Comparison of ENCODE assay signal across 24 cellular contexts in genomic region chr7:150458756-150459155, GRCh38. TPM values are rescaled to one million over a fixed set of nuclear protein-coding genes. Genes with fewer than 3 reads are reported as not detected.
DNase-seq lines count a peak whose midpoint lies in the region; ATAC-seq, FAIRE-seq and TF ChIP-seq lines count a peak whose summit lies in the region.
"Had no signal": no experiment of that assay in that cellular context is flagged by ENCODE, and none has a peak within 500 bp of the region (broad histone marks: within the 10 kb centered on the region; RNA-seq: fewer than 3 reads in every experiment).

No MANE protein-coding gene starts in this region.

- in situ Hi-C loops in HepG2 (cut with HindIII; ENCODE audit: extremely low pct_ligation_motif_present, low pct_unique_long_range_greater_than_20kb): no loop called here
- in situ Hi-C loops in K562 (cut with MboI): no loop called here

- H3K9me3 ChIP-seq in HepG2 (ENCODE audit: low read length): peaks cover 6% of the 10 kb centered on the region; the same call in 1 of the 2 replicates
- H3K9me3 ChIP-seq in right lobe of liver: no peaks in the 10 kb centered on the region
- H3K9me3 ChIP-seq in CD8-positive, alpha-beta memory T cell (ENCODE audit: low read length): peaks cover 16% of the 10 kb centered on the region
- no peaks in the 10 kb centered on the region for H3K9me3 ChIP-seq in K562 (replicated peaks; ENCODE audit: control insufficient read depth, insufficient read depth, low read depth, low read length)
- H3K9me3 ChIP-seq in small intestine (ENCODE audit: control insufficient read depth, low read depth): peaks cover 1% of the 10 kb centered on the region

- H3K4me2 ChIP-seq in HepG2 (ENCODE audit: low read depth, low read length): no peak overlapping the region
- H3K4me2 ChIP-seq in K562 (ENCODE audit: insufficient read depth, low read length): no peak overlapping the region
- H3K4me2 ChIP-seq: GM23338 had no signal

- H3K79me2 ChIP-seq in HepG2 (ENCODE audit: insufficient read depth, low read length) (no peaks in the 10 kb centered on the region), K562 (ENCODE audit: control insufficient read depth, insufficient read depth, low read length) (no peaks in the 10 kb centered on the region)

- TF ChIP-seq CTCF in HepG2 (CRISPR knock-in tag; IDR thresholded peaks at IDR 0.05) (no peak), right lobe of liver (IDR thresholded peaks at IDR 0.05) (no peak), K562 (IDR thresholded peaks at IDR 0.05 in 2 of 3, conservative IDR thresholded peaks at IDR 0.05 in 1 of 3; ENCODE audit: insufficient read depth in 2 of 3, low read depth in 1 of 3, low read length in 3 of 3) (no peak)

- peak overlapping the region in 1 of 7 donors; percentile 25 for H3K4me3 Mint-ChIP-seq in CD8-positive, alpha-beta memory T cell
- H3K4me3 Mint-ChIP-seq: CD8-positive, alpha-beta T cell; GM23338; H9 had no signal

- BruUV-seq in HepG2 (replicated peaks; lab: Mats Ljungman, UMichigan) (no TSS peak), K562 (replicated peaks; lab: Mats Ljungman, UMichigan) (no TSS peak)

- no peak overlapping the region for H3K9ac ChIP-seq in HepG2 (ENCODE audit: insufficient read depth, low read depth, low read length)
- H3K9ac ChIP-seq in K562 (ENCODE audit: insufficient read depth in 1 of 2, low read depth in 2 of 2, low read length in 2 of 2): no peak overlapping the region

- peak overlapping the region in 5 of 8 donors; percentile 26 to 80 (median 31) for H3K27ac Mint-ChIP-seq in CD8-positive, alpha-beta memory T cell
- H3K27ac Mint-ChIP-seq: GM23338, H9 had no signal

- H3K36me3 ChIP-seq in HepG2 (replicated peaks in 1 of 2; ENCODE audit: control insufficient read depth in 1 of 2, insufficient read depth in 2 of 2, low read length in 2 of 2) (no peaks in the 10 kb centered on the region), right lobe of liver (no peaks in the 10 kb centered on the region), K562 (ENCODE audit: control insufficient read depth, insufficient read depth, low read length) (no peaks in the 10 kb centered on the region), small intestine (ENCODE audit: control insufficient read depth in 2 of 2, insufficient read depth in 2 of 2, low read length in 2 of 2) (no peaks in the 10 kb centered on the region)
- H3K36me3 ChIP-seq in CD8-positive, alpha-beta memory T cell (ENCODE audit: insufficient read depth, low read length): no peaks in the 10 kb centered on the region

- H3K27me3 Mint-ChIP-seq in CD8-positive, alpha-beta memory T cell: peaks cover 0 to 2% of the 10 kb centered on the region in 2 donors

- H4K20me1 ChIP-seq in HepG2 (ENCODE audit: insufficient read depth, low read length) (no peaks in the 10 kb centered on the region), K562 (replicated peaks; ENCODE audit: control insufficient read depth, insufficient read depth, low read length) (no peaks in the 10 kb centered on the region)

- peaks cover 35 to 46% (median 38%) of the 10 kb centered on the region in 5 donors for H3K9me3 Mint-ChIP-seq in CD8-positive, alpha-beta memory T cell

- no peaks in the 10 kb centered on the region for H3K9me1 ChIP-seq in K562 (ENCODE audit: control insufficient read depth, insufficient read depth, low read length)

- intact Hi-C loops in HepG2 (cut with micrococcal nuclease; ENCODE audit: unreplicated experiment): no loop called here
- intact Hi-C loops in right lobe of liver (cut with DNase I): no loop called here
- intact Hi-C loops in K562 (cut with micrococcal nuclease): no loop called here

- no peak for FAIRE-seq in HepG2 (lab: Jason Lieb, UNC)
- no peak for FAIRE-seq in K562 (lab: Jason Lieb, UNC)
- peak; percentile 5 for FAIRE-seq in small intestine (lab: Jason Lieb, UNC)
- FAIRE-seq: D721Med, GM12878, GM19239 had no signal

- TF ChIP-seq RAD21 in HepG2 (CRISPR knock-in tag; IDR thresholded peaks at IDR 0.05) (no peak), K562 (CRISPR knock-in tag; conservative IDR thresholded peaks at IDR 0.05 in 1 of 2, IDR thresholded peaks at IDR 0.05 in 1 of 2) (no peak)

- H3K36me3 Mint-ChIP-seq in CD8-positive, alpha-beta memory T cell: peaks cover 52 to 93% (median 91%) of the 10 kb centered on the region in 3 donors

- H3K4me3 ChIP-seq in HepG2 (replicated peaks in 1 of 3; ENCODE audit: insufficient read depth in 1 of 3, low read depth in 2 of 3, low read length in 3 of 3) (no peak overlapping the region), right lobe of liver (no peak overlapping the region), K562 (no peak overlapping the region), small intestine (ENCODE audit: low read depth in 1 of 2, low read length in 2 of 2) (no peak overlapping the region)
- H3K4me3 ChIP-seq in CD8-positive, alpha-beta memory T cell (ENCODE audit: low read length): no peak overlapping the region
- H3K4me3 ChIP-seq: GM12878, GM23338 had no signal

- H3K27me3 ChIP-seq in HepG2 (ENCODE audit: control insufficient read depth in 1 of 2, insufficient read depth in 2 of 2, low read length in 2 of 2): peaks cover 0 to 6% of the 10 kb centered on the region in 2 experiments; a peak in 1 of 5 replicates
- no peaks in the 10 kb centered on the region for H3K27me3 ChIP-seq in right lobe of liver
- H3K27me3 ChIP-seq in CD8-positive, alpha-beta memory T cell (ENCODE audit: insufficient read depth, low read length, poor library complexity, severe bottlenecking): no peaks in the 10 kb centered on the region
- H3K27me3 ChIP-seq in K562 (ENCODE audit: control insufficient read depth in 2 of 2, insufficient read depth in 2 of 2, low read length in 2 of 2): peaks cover 0 to 11% of the 10 kb centered on the region in 2 experiments; a peak in 3 of 5 replicates
- no peaks in the 10 kb centered on the region for H3K27me3 ChIP-seq in small intestine (ENCODE audit: control insufficient read depth in 2 of 2, insufficient read depth in 2 of 2, low read length in 2 of 2)

- no peak for DNase-seq in HepG2 (ENCODE audit: low spot score)
- no peak for DNase-seq in right lobe of liver
- no peak for DNase-seq in CD8-positive, alpha-beta memory T cell
- no peak for DNase-seq in K562 (ENCODE audit: extremely low read depth in 1 of 4, low spot score in 3 of 4)
- no peak for DNase-seq in small intestine
- DNase-seq in stimulated activated CD4-positive, alpha-beta T cell treated with anti-CD3 and anti-CD28 coated beads, Interleukin-4, amount 100 ng/mL, for 1 hour: no peak
- DNase-seq: C1 segment of cervical spinal cord; CD8-positive, alpha-beta T cell; DMS 273 treated with DMSO at 0.1 percent for 48 hours; DMS79; EL; GDM1; H9 had no signal

- H2AFZ ChIP-seq in HepG2 (ENCODE audit: low read length) (no peak overlapping the region), K562 (ENCODE audit: low read depth, low read length) (no peak overlapping the region)
- H2AFZ ChIP-seq: GM23338 had no signal

- ATAC-seq in HepG2 (no peak), right lobe of liver (no peak), K562 (no peak), GM21515 (IDR thresholded peaks at IDR 0.05; ENCODE audit: unreplicated experiment) (no peak), HG03135 (IDR thresholded peaks at IDR 0.05; ENCODE audit: unreplicated experiment) (no peak)
- ATAC-seq: CD8-positive, alpha-beta T cell; GM12878; GM23338; HCT116 had no signal

- POLR2A ChIA-PET in HepG2 (lab: Yijun Ruan, JAX): no interaction called here
- POLR2A ChIA-PET in CD8-positive, alpha-beta memory T cell (lab: Charles Lee): no interaction called here
- POLR2A ChIA-PET in K562 (lab: Yijun Ruan, JAX): no interaction called here

- TF ChIP-seq EP300 in HepG2 (IDR thresholded peaks at IDR 0.05; ENCODE audit: low read depth in 2 of 2, low read length in 2 of 2) (no peak), HepG2 (CRISPR knock-in tag; IDR thresholded peaks at IDR 0.05; ENCODE audit: borderline replicate concordance) (no peak), K562 (IDR thresholded peaks at IDR 0.05; ENCODE audit: low read length) (no peak)

- CTCF ChIA-PET in HepG2 (lab: Yijun Ruan, JAX; ENCODE audit: low intra/inter-chr PET ratio, low total read pairs): no interaction called here
- CTCF ChIA-PET in CD8-positive, alpha-beta memory T cell (lab: Charles Lee): no interaction called here
- CTCF ChIA-PET in K562 (lab: Yijun Ruan, JAX; ENCODE audit: low intra/inter-chr PET ratio): no interaction called here

- peaks cover 74 to 97% (median 85%) of the 10 kb centered on the region in 3 donors for H3K4me1 Mint-ChIP-seq in CD8-positive, alpha-beta memory T cell
- H3K4me1 Mint-ChIP-seq: GM23338, H9 had no signal

- H3K4me1 ChIP-seq in HepG2 (ENCODE audit: insufficient read depth, low read length) (no peaks in the 10 kb centered on the region), right lobe of liver (no peaks in the 10 kb centered on the region), K562 (replicated peaks in 1 of 2; ENCODE audit: control insufficient read depth in 2 of 2, insufficient read depth in 2 of 2, low read length in 2 of 2) (no peaks in the 10 kb centered on the region), small intestine (ENCODE audit: control insufficient read depth in 2 of 2, insufficient read depth in 1 of 2, low read depth in 1 of 2, low read length in 1 of 2) (no peaks in the 10 kb centered on the region)
- peaks cover 16% of the 10 kb centered on the region for H3K4me1 ChIP-seq in CD8-positive, alpha-beta memory T cell (ENCODE audit: insufficient read depth, low read length)

- WGBS in HepG2 (ENCODE audit: low lambda C conversion rate): 3% methylated on average over 1 of the region's 1 CpG
- WGBS in right lobe of liver (ENCODE audit: insufficient coverage, low coverage, low lambda C conversion rate, missing lambda C conversion rate): 80% methylated on average over 1 of the region's 1 CpG
- 0% methylated on average over 1 of the region's 1 CpG for WGBS in K562 (ENCODE audit: insufficient coverage, low coverage, missing lambda C conversion rate)
- WGBS in small intestine, 3 donors: 75 to 82% (median 76%) methylated on average over 1 of the region's 1 CpG

- H3K27ac ChIP-seq in HepG2 (ENCODE audit: extremely low read length, insufficient read depth, low read length) (no peak overlapping the region), right lobe of liver (no peak overlapping the region), K562 (ENCODE audit: extremely low read depth, low read depth, low read length) (no peak overlapping the region), small intestine (ENCODE audit: low read depth in 1 of 2, low read length in 1 of 2) (no peak overlapping the region)
- no peak overlapping the region for H3K27ac ChIP-seq in CD8-positive, alpha-beta memory T cell (ENCODE audit: low read depth, low read length)

- TF ChIP-seq POLR2A in HepG2 (IDR thresholded peaks at IDR 0.05; ENCODE audit: insufficient read depth in 1 of 2, low read depth in 2 of 2, low read length in 2 of 2) (no peak), right lobe of liver (IDR thresholded peaks at IDR 0.05) (no peak), K562 (conservative IDR thresholded peaks at IDR 0.05) (no peak)

RNA-seq across cellular contexts. Expression of gene GIMAP8, which starts 8.3 kb away (rescaled TPM):
- total RNA-seq in HepG2 (2016; rRNA removed; fragmentation: Illumina TruSeq; extraction: Trizol) (not detected in 2 replicates), right lobe of liver (1 to 10 TPM; 2.7 to 10.0 (median 6.2) TPM), K562 (2014; rRNA removed) (not detected in 2 replicates), K562 (2014; rRNA removed; fragmentation: Illumina TruSeq; extraction: Trizol) (not detected in 2 replicates), K562 (2015; rRNA removed; fragmentation: Illumina TruSeq; extraction: Trizol) (not detected in 2 replicates), K562 (2021) (0.16 TPM in 1 of 2 replicates, not detected in the other)
- total RNA-seq in HepG2 (2016; cell fraction: cytosol; rRNA removed; fragmentation: Illumina TruSeq; extraction: Trizol; ENCODE audit: low read depth): not detected in 2 replicates
- total RNA-seq in HepG2 (2016; cell fraction: insoluble cytoplasmic fraction; rRNA removed; fragmentation: Illumina TruSeq; extraction: Trizol): not detected in 2 replicates
- total RNA-seq in HepG2 (2016; cell fraction: membrane; rRNA removed; fragmentation: Illumina TruSeq; extraction: Trizol): not detected in 2 replicates
- not detected in 2 replicates for total RNA-seq in HepG2 (2016; cell fraction: nucleus; rRNA removed; fragmentation: Illumina TruSeq; extraction: Trizol)
- polyA plus RNA-seq in HepG2 (2011; rRNA removed) (not detected in 2 replicates), K562 (2011; rRNA removed) (not detected in 2 replicates), K562 (2014; fragmentation: Illumina TruSeq; extraction: Trizol) (not detected in 2 replicates), K562 (2014; fragmentation: Nextera tagmentation; extraction: Ambion mirVana) (not detected), K562 (2014; rRNA removed) (not detected in 2 replicates), small intestine (10 to 100 TPM in 1 of 3 donors, 1 to 10 TPM in 1, under 1 TPM in 1; 0.67 to 14.0 (median 3.0) TPM)
- not detected in 2 replicates for polyA plus RNA-seq in HepG2 (2011; cell fraction: cytosol; rRNA removed)
- not detected in 2 replicates for polyA plus RNA-seq in HepG2 (2011; cell fraction: nucleus; rRNA removed)
- not detected in 2 replicates for polyA plus RNA-seq in HepG2 (2012)
- polyA plus RNA-seq in HepG2 (2016; cell fraction: cytosol; fragmentation: Illumina TruSeq; extraction: Trizol; ENCODE audit: low read depth): not detected in 2 replicates
- not detected in 2 replicates for polyA plus RNA-seq in HepG2 (2016; cell fraction: insoluble cytoplasmic fraction; fragmentation: Illumina TruSeq; extraction: Trizol; ENCODE audit: low read depth)
- polyA plus RNA-seq in HepG2 (2016; cell fraction: membrane; fragmentation: Illumina TruSeq; extraction: Trizol; ENCODE audit: low read depth): not detected in 2 replicates
- not detected in 2 replicates for polyA plus RNA-seq in HepG2 (2016; cell fraction: nucleus; fragmentation: Illumina TruSeq; extraction: Trizol; ENCODE audit: insufficient read depth, low read depth)
- polyA minus RNA-seq in HepG2 (2011; rRNA and poly(A)+ RNA removed; ENCODE audit: low replicate concordance): not detected in 2 replicates
- not detected in 2 replicates for polyA minus RNA-seq in HepG2 (2011; cell fraction: cytosol; rRNA and poly(A)+ RNA removed)
- not detected in 2 replicates for polyA minus RNA-seq in HepG2 (2011; cell fraction: nucleus; rRNA and poly(A)+ RNA removed)
- total RNA-seq in CD8-positive, alpha-beta memory T cell: 10 to 100 TPM; 11.8 to 12.3 TPM
- polyA plus RNA-seq in CD8-positive, alpha-beta memory T cell: 30.1 TPM
- total RNA-seq in K562 (2011; cell fraction: chromatin; rRNA removed; ENCODE audit: low replicate concordance): not detected in 2 replicates
- not detected in 2 replicates for total RNA-seq in K562 (2011; cell fraction: nucleolus; rRNA removed)
- not detected in 2 replicates for total RNA-seq in K562 (2011; cell fraction: nucleoplasm; rRNA removed)
- polyA plus RNA-seq in K562 (2011; cell fraction: cytosol; rRNA removed): not detected in 2 replicates
- not detected in 2 replicates for polyA plus RNA-seq in K562 (2011; cell fraction: nucleus; rRNA removed)
- polyA plus RNA-seq in K562 (2012): 0.01 TPM in 2 replicates
- polyA minus RNA-seq in K562 (2011; rRNA and poly(A)+ RNA removed): not detected in 2 replicates
- polyA minus RNA-seq in K562 (2011; cell fraction: cytosol; rRNA and poly(A)+ RNA removed): not detected in 2 replicates
- polyA minus RNA-seq in K562 (2011; cell fraction: nucleus; rRNA and poly(A)+ RNA removed): not detected in 2 replicates
- total RNA-seq: A172, A673, GM23338, H4, H9 had no signal
- polyA plus RNA-seq: BJ had no signal

RNA-seq across cellular contexts. Expression of gene GIMAP7, which starts 55.9 kb away (rescaled TPM):
- total RNA-seq in HepG2 (2016; rRNA removed; fragmentation: Illumina TruSeq; extraction: Trizol) (not detected in 2 replicates), right lobe of liver (1 to 10 TPM; 2.6 to 9.1 (median 6.0) TPM), K562 (2014; rRNA removed) (not detected in 2 replicates), K562 (2014; rRNA removed; fragmentation: Illumina TruSeq; extraction: Trizol) (not detected in 2 replicates), K562 (2015; rRNA removed; fragmentation: Illumina TruSeq; extraction: Trizol) (not detected in 2 replicates), K562 (2021) (0.25 and 0.42 TPM in 2 replicates)
- not detected in 2 replicates for total RNA-seq in HepG2 (2016; cell fraction: cytosol; rRNA removed; fragmentation: Illumina TruSeq; extraction: Trizol; ENCODE audit: low read depth)
- not detected in 2 replicates for total RNA-seq in HepG2 (2016; cell fraction: insoluble cytoplasmic fraction; rRNA removed; fragmentation: Illumina TruSeq; extraction: Trizol)
- not detected in 2 replicates for total RNA-seq in HepG2 (2016; cell fraction: membrane; rRNA removed; fragmentation: Illumina TruSeq; extraction: Trizol)
- total RNA-seq in HepG2 (2016; cell fraction: nucleus; rRNA removed; fragmentation: Illumina TruSeq; extraction: Trizol): not detected in 2 replicates
- polyA plus RNA-seq in HepG2 (2011; rRNA removed) (not detected in 2 replicates), K562 (2011; rRNA removed) (not detected in 2 replicates), K562 (2014; fragmentation: Illumina TruSeq; extraction: Trizol) (not detected in 2 replicates), K562 (2014; fragmentation: Nextera tagmentation; extraction: Ambion mirVana) (not detected), K562 (2014; rRNA removed) (not detected in 2 replicates), small intestine (10 to 100 TPM in 2 of 3 donors, 1 to 10 TPM in 1; 3.1 to 31.1 (median 17.0) TPM)
- polyA plus RNA-seq in HepG2 (2011; cell fraction: cytosol; rRNA removed): not detected in 2 replicates
- polyA plus RNA-seq in HepG2 (2011; cell fraction: nucleus; rRNA removed): not detected in 2 replicates
- not detected in 2 replicates for polyA plus RNA-seq in HepG2 (2012)
- not detected in 2 replicates for polyA plus RNA-seq in HepG2 (2016; cell fraction: cytosol; fragmentation: Illumina TruSeq; extraction: Trizol; ENCODE audit: low read depth)
- not detected in 2 replicates for polyA plus RNA-seq in HepG2 (2016; cell fraction: insoluble cytoplasmic fraction; fragmentation: Illumina TruSeq; extraction: Trizol; ENCODE audit: low read depth)
- not detected in 2 replicates for polyA plus RNA-seq in HepG2 (2016; cell fraction: membrane; fragmentation: Illumina TruSeq; extraction: Trizol; ENCODE audit: low read depth)
- polyA plus RNA-seq in HepG2 (2016; cell fraction: nucleus; fragmentation: Illumina TruSeq; extraction: Trizol; ENCODE audit: insufficient read depth, low read depth): not detected in 2 replicates
- polyA minus RNA-seq in HepG2 (2011; rRNA and poly(A)+ RNA removed; ENCODE audit: low replicate concordance): not detected in 2 replicates
- polyA minus RNA-seq in HepG2 (2011; cell fraction: cytosol; rRNA and poly(A)+ RNA removed): not detected in 2 replicates
- polyA minus RNA-seq in HepG2 (2011; cell fraction: nucleus; rRNA and poly(A)+ RNA removed): not detected in 2 replicates
- total RNA-seq in CD8-positive, alpha-beta memory T cell: 10 to 100 TPM; 47.3 to 51.4 TPM
- 861 TPM for polyA plus RNA-seq in CD8-positive, alpha-beta memory T cell
- total RNA-seq in K562 (2011; cell fraction: chromatin; rRNA removed; ENCODE audit: low replicate concordance): not detected in 2 replicates
- not detected in 2 replicates for total RNA-seq in K562 (2011; cell fraction: nucleolus; rRNA removed)
- not detected in 2 replicates for total RNA-seq in K562 (2011; cell fraction: nucleoplasm; rRNA removed)
- polyA plus RNA-seq in K562 (2011; cell fraction: cytosol; rRNA removed): not detected in 2 replicates
- not detected in 2 replicates for polyA plus RNA-seq in K562 (2011; cell fraction: nucleus; rRNA removed)
- polyA plus RNA-seq in K562 (2012): not detected in 2 replicates
- polyA minus RNA-seq in K562 (2011; rRNA and poly(A)+ RNA removed): not detected in 2 replicates
- polyA minus RNA-seq in K562 (2011; cell fraction: cytosol; rRNA and poly(A)+ RNA removed): not detected in 2 replicates
- not detected in 2 replicates for polyA minus RNA-seq in K562 (2011; cell fraction: nucleus; rRNA and poly(A)+ RNA removed)
- total RNA-seq: A172, A673, GM23338, H4, H9 had no signal
- polyA plus RNA-seq: BJ, GM23338 had no signal

Comparison
In these comparisons a context has a peak if more than half of its experiments do, and no peak if none do; other contexts are left out.
1. RNA of gene GIMAP7, which starts 55.9 kb away (total RNA-seq): 47.3 to 51.4 TPM in CD8-positive, alpha-beta memory T cell; 2.6 to 9.1 TPM in right lobe of liver, not detected in HepG2 and 0.25 to 0.42 TPM in K562; every median in the first group is over 4 times any median in the second.
2. Of the 241 proteins assayed by ChIP-seq in both HepG2 and K562: peak only in HepG2: none; only in K562: TFE3; in both: RAD51; in neither: 239.